ENCODE assay signal across 8 cellular contexts in genomic region chr20:50744143-50744792, GRCh38. TPM values are rescaled to one million over a fixed set of nuclear protein-coding genes. Genes with fewer than 3 reads are reported as not detected.
DNase-seq lines count a peak whose midpoint lies in the region; ATAC-seq and TF ChIP-seq lines count a peak whose summit lies in the region.

No MANE protein-coding gene starts in this region.

- H2BK15ac ChIP-seq in H9 (ENCODE audit: low read depth, low read length), result no peak overlapping the region

- no peak overlapping the region for H3K56ac ChIP-seq in H9 (ENCODE audit: insufficient read length, low read depth, low read length)

- H3K9me3 Mint-ChIP-seq in H9, result no peaks in the 10 kb centered on the region
- H3K9me3 Mint-ChIP-seq in endothelial cell (ENCODE audit: unreplicated experiment), result no peaks in the 10 kb centered on the region

- H3K14ac ChIP-seq in H9 (ENCODE audit: insufficient read depth, low read length), result peak overlapping the region; percentile 41; the same call in 1 of the 2 replicates

- H3K36me3 Mint-ChIP-seq in H9 (ENCODE audit: insufficient read depth in 1 of 3, low read depth in 3 of 3) (peaks cover 11 to 47% (median 33%) of the 10 kb centered on the region in 3 experiments; a peak in 6 of 7 replicates), endothelial cell (ENCODE audit: low read depth, unreplicated experiment) (no peaks in the 10 kb centered on the region)

- WGBS in H9 (ENCODE audit: extremely low coverage, insufficient read length, low lambda C conversion rate), result no CpG with 5 or more reads among the region's 15 CpGs

- H3K23me2 ChIP-seq in H9 (ENCODE audit: insufficient read length, low read depth, low read length, poor library complexity, severe bottlenecking), result peaks cover 3% of the 10 kb centered on the region

- H3K27me3 ChIP-seq in H9 (ENCODE audit: insufficient read depth, low read length), result no peaks in the 10 kb centered on the region

- H2BK120ac ChIP-seq in H9 (ENCODE audit: low read depth, low read length, poor library complexity, severe bottlenecking), result no peak overlapping the region

- no peaks in the 10 kb centered on the region; the same call in 1 of the 2 replicates for H3K79me2 ChIP-seq in H9 (ENCODE audit: insufficient read depth, low read length)

- H3K4me1 Mint-ChIP-seq in H9 (peaks cover 51 to 58% of the 10 kb centered on the region in 2 experiments), endothelial cell (ENCODE audit: unreplicated experiment) (peaks cover 13% of the 10 kb centered on the region)

- H3K27ac ChIP-seq in H9 (ENCODE audit: insufficient read length, low read depth, low read length), result no peak overlapping the region

- no peak overlapping the region for H3K9ac ChIP-seq in H9 (ENCODE audit: extremely low read depth, insufficient read length, low read length)

- H3K27me3 Mint-ChIP-seq in H9 (ENCODE audit: low read depth), result no peaks in the 10 kb centered on the region
- H3K27me3 Mint-ChIP-seq in endothelial cell (ENCODE audit: unreplicated experiment), result no peaks in the 10 kb centered on the region

- no peak overlapping the region for H2BK5ac ChIP-seq in H9 (ENCODE audit: insufficient read length, low read length)

- no peak overlapping the region for H3K4me2 ChIP-seq in H9 (ENCODE audit: insufficient read depth, insufficient read length, low read length)

- no peak overlapping the region for H3T11ph ChIP-seq in H9 (ENCODE audit: low read length)

- TF ChIP-seq CTCF in H9 (conservative IDR thresholded peaks at IDR 0.05) (no peak), endothelial cell (IDR thresholded peaks at IDR 0.05; ENCODE audit: unreplicated experiment) (no peak)

- H4K5ac ChIP-seq in H9 (ENCODE audit: insufficient read length, low read depth, low read length), result no peak overlapping the region

- ATAC-seq in GM18868 (IDR thresholded peaks at IDR 0.05; ENCODE audit: unreplicated experiment), result no peak
- ATAC-seq in HG03457 (IDR thresholded peaks at IDR 0.05; ENCODE audit: unreplicated experiment), result no peak

- no peak overlapping the region for H2BK20ac ChIP-seq in H9 (ENCODE audit: low read depth, low read length, poor library complexity, severe bottlenecking)

- no peaks in the 10 kb centered on the region for H3K9me3 ChIP-seq in H9 (ENCODE audit: control insufficient read depth, low read depth, low read length)

- H3K27ac Mint-ChIP-seq in H9 (peak overlapping the region; percentile 90 to 98 (median 96)), endothelial cell (ENCODE audit: unreplicated experiment) (no peak overlapping the region)

- H4K20me1 ChIP-seq in H9 (ENCODE audit: control insufficient read depth, insufficient read depth, insufficient read length), result no peaks in the 10 kb centered on the region

- H3K23ac ChIP-seq in H9 (ENCODE audit: insufficient read length, low read depth, low read length), result no peak overlapping the region

- no peak overlapping the region for H2BK12ac ChIP-seq in H9 (ENCODE audit: insufficient read length, low read depth, low read length)

- no peak overlapping the region for H2AK5ac ChIP-seq in H9 (ENCODE audit: insufficient read length, low read length)

- H2AFZ ChIP-seq in H9 (ENCODE audit: low read length), result no peak overlapping the region

- H3K4ac ChIP-seq in H9 (ENCODE audit: low read depth, low read length), result no peak overlapping the region

- no peak overlapping the region for H3K4me3 Mint-ChIP-seq in H9
- H3K4me3 Mint-ChIP-seq in endothelial cell (ENCODE audit: unreplicated experiment), result no peak overlapping the region

- DNase-seq in H9 (peak; percentile 56), RPMI7951 (ENCODE audit: low read depth) (peak; percentile 99), fibroblast of gingiva (ENCODE audit: low read depth) (peak; percentile 88), non-pigmented ciliary epithelial cell (ENCODE audit: low read depth) (peak; percentile 63), endothelial cell (ENCODE audit: low spot score) (no peak), SHP77 (lab: John Stamatoyannopoulos, UW) (no peak)

- H3K4me1 ChIP-seq in H9 (ENCODE audit: insufficient read depth, low read length), result peaks cover 4% of the 10 kb centered on the region; the same call in 1 of the 2 replicates

- H3K18ac ChIP-seq in H9 (ENCODE audit: insufficient read length, low read depth, low read length), result no peak overlapping the region

- no peak overlapping the region for H4K8ac ChIP-seq in H9 (replicated peaks; ENCODE audit: insufficient read length, low read depth, low read length)

- no peaks in the 10 kb centered on the region for H3K79me1 ChIP-seq in H9 (ENCODE audit: insufficient read depth, low read depth, low read length, poor library complexity, severe bottlenecking)

- no peak overlapping the region for H4K91ac ChIP-seq in H9 (ENCODE audit: insufficient read length, low read depth, low read length)

RNA-seq across cellular contexts. Expression of gene PARD6B, which starts 12.9 kb away (rescaled TPM):
- total RNA-seq in H9 (2021) (27.4 and 31.7 TPM in 2 replicates), endothelial cell (ENCODE audit: unreplicated experiment) (7.1 TPM)
- total RNA-seq in RPMI7951 (2014; rRNA removed; shearing (Covaris generic)), result 5.5 and 6.2 TPM in 2 replicates

RNA-seq across cellular contexts. Expression of gene BCAS4, which starts 50.6 kb away (rescaled TPM):
- 16.9 and 21.4 TPM in 2 replicates for total RNA-seq in H9 (2021)
- 5.9 and 11.6 TPM in 2 replicates for total RNA-seq in RPMI7951 (2014; rRNA removed; shearing (Covaris generic))
- 7.6 TPM for total RNA-seq in endothelial cell (ENCODE audit: unreplicated experiment)

RNA-seq across cellular contexts. Expression of gene RIPOR3, which starts 52.9 kb away (rescaled TPM):
- total RNA-seq in H9 (2021) (0.46 and 0.48 TPM in 2 replicates), endothelial cell (ENCODE audit: unreplicated experiment) (11.2 TPM)
- total RNA-seq in RPMI7951 (2014; rRNA removed; shearing (Covaris generic)), result 10.0 and 10.8 TPM in 2 replicates

Comparison
In these comparisons a context has a peak if more than half of its experiments do, and no peak if none do; other contexts are left out.
1. DNase-seq: peak in H9 (single experiment), RPMI7951 (single experiment), fibroblast of gingiva (single experiment) and non-pigmented ciliary epithelial cell (single experiment); none in endothelial cell (single experiment) and SHP77 (0 of 2).